Comparison of ENCODE assay signal across 20 cellular contexts in genomic region chr4:41504167-41504566, GRCh38. TPM values are rescaled to one million over a fixed set of nuclear protein-coding genes. Genes with fewer than 3 reads are reported as not detected.
"Had no signal": no experiment of that assay in that cellular context is flagged by ENCODE, and none has a peak within 500 bp of the region (broad histone marks: within the 10 kb centered on the region; RNA-seq: fewer than 3 reads in every experiment).

No MANE protein-coding gene starts in this region.

- H3K4me3 ChIP-seq: coronary artery, heart left ventricle, lower lobe of right lung, prostate gland, right atrium auricular region, spleen, upper lobe of left lung had no signal

- DNase-seq: activated CD4-positive, alpha-beta T cell treated with anti-CD3 and anti-CD28 coated beads for 1 hour; activated CD4-positive, alpha-beta T cell treated with anti-CD3 and anti-CD28 coated beads, Interleukin-2, amount 50 U/mL, for 1 hour; activated CD8-positive, alpha-beta T cell treated with anti-CD3 and anti-CD28 coated beads, Interleukin-2, amount 10 ng/mL, durations not matched to agents 7 days and 5 days; activated gamma-delta T cell; activated naive CD4-positive, alpha-beta T cell treated with anti-CD3 and anti-CD28 coated beads, Interleukin-2, amount 50 U/mL, for 16 hours; activated naive CD8-positive, alpha-beta T cell treated with anti-CD3 and anti-CD28 coated beads, Interleukin-2, amount 50 U/mL, for 24 hours; cerebellar nuclear complex; heart left ventricle; kidney; lower lobe of right lung; naive thymus-derived CD4-positive, alpha-beta T cell; spleen; stimulated activated CD4-positive, alpha-beta T cell treated with anti-CD3 and anti-CD28 coated beads, Interleukin-4, amount 100 ng/mL, for 1 hour; stimulated activated naive CD8-positive, alpha-beta T cell treated with anti-CD3 and anti-CD28 coated beads, Interleukin-15, Interleukin-2, amounts not matched to agents 100 U/mL and 50 U/mL, for 24 hours; upper lobe of left lung; WERI-Rb-1 had no signal

- H3K4me1 ChIP-seq: prostate gland, spleen had no signal

- H3K36me3 ChIP-seq: lower lobe of right lung, prostate gland, right atrium auricular region, spleen, WERI-Rb-1 had no signal

- H3K27ac ChIP-seq: prostate gland, right atrium auricular region, spleen, WERI-Rb-1 had no signal

- ATAC-seq: activated CD8-positive, alpha-beta T cell treated with anti-CD3 and anti-CD28 coated beads, Interleukin-2, amount 10 ng/mL, durations not matched to agents 7 days and 5 days; activated naive CD8-positive, alpha-beta T cell treated with anti-CD3 and anti-CD28 coated beads, Interleukin-2, amount 50 U/mL, for 24 hours; heart left ventricle; lower lobe of right lung; naive thymus-derived CD4-positive, alpha-beta T cell; stimulated activated naive CD8-positive, alpha-beta T cell treated with anti-CD3 and anti-CD28 coated beads, Interleukin-15, Interleukin-2, amounts not matched to agents 100 U/mL and 50 U/mL, for 24 hours had no signal

- H3K9me3 ChIP-seq: lower lobe of right lung, prostate gland, right atrium auricular region, spleen, upper lobe of left lung had no signal

- H3K27me3 ChIP-seq: heart left ventricle, right atrium auricular region, spleen, upper lobe of left lung had no signal

RNA-seq across cellular contexts. Expression of gene LIMCH1, which starts 33.8 kb away (rescaled TPM):
- total RNA-seq: activated CD8-positive, alpha-beta T cell treated with anti-CD3 and anti-CD28 coated beads, Interleukin-2, amount 10 ng/mL, durations not matched to agents 7 days and 5 days; activated T-helper 1 cell treated with anti-CD3 and anti-CD28 coated beads, Interleukin-12 subunit alpha, Interleukin-12 subunit beta, Interleukin-2, Interleukin-4 antibody, amounts not matched to agents 30 ng/mL and 10 ng/mL and 1 ng/mL, durations not matched to agents 14 hours and 24 hours and 36 hours had no signal
- polyA plus RNA-seq: naive thymus-derived CD4-positive, alpha-beta T cell had no signal
